In the genomic region with DNA sequence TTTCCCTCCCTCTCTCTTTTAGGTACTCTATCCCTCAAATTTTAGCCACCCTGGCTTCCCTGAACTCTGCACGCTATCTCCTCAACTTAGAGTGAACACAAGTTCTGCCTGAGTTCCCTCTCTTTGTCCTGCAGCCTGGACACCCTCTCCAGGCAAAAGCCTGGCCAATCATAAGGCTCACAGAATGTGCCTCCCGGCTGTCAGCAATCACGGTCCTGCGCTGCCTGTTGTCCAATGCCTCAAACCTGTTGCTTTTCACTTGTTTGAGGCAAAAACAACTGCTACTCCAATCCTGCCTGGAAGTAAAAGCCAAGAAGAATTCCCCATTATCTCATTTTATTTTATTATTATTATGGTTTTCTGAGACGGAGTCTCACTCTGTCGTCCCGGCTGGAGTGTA, we compare ENCODE assay signal across 1 cellular context.
TF ChIP-seq lines count a peak whose summit lies in the region.

No MANE protein-coding gene starts in this region.

TF ChIP-seq in WTC11, 78 proteins besides CTCF, POLR2A, EP300 and RAD21 (continued from another document):
- TF ChIP-seq, protein P1, sequence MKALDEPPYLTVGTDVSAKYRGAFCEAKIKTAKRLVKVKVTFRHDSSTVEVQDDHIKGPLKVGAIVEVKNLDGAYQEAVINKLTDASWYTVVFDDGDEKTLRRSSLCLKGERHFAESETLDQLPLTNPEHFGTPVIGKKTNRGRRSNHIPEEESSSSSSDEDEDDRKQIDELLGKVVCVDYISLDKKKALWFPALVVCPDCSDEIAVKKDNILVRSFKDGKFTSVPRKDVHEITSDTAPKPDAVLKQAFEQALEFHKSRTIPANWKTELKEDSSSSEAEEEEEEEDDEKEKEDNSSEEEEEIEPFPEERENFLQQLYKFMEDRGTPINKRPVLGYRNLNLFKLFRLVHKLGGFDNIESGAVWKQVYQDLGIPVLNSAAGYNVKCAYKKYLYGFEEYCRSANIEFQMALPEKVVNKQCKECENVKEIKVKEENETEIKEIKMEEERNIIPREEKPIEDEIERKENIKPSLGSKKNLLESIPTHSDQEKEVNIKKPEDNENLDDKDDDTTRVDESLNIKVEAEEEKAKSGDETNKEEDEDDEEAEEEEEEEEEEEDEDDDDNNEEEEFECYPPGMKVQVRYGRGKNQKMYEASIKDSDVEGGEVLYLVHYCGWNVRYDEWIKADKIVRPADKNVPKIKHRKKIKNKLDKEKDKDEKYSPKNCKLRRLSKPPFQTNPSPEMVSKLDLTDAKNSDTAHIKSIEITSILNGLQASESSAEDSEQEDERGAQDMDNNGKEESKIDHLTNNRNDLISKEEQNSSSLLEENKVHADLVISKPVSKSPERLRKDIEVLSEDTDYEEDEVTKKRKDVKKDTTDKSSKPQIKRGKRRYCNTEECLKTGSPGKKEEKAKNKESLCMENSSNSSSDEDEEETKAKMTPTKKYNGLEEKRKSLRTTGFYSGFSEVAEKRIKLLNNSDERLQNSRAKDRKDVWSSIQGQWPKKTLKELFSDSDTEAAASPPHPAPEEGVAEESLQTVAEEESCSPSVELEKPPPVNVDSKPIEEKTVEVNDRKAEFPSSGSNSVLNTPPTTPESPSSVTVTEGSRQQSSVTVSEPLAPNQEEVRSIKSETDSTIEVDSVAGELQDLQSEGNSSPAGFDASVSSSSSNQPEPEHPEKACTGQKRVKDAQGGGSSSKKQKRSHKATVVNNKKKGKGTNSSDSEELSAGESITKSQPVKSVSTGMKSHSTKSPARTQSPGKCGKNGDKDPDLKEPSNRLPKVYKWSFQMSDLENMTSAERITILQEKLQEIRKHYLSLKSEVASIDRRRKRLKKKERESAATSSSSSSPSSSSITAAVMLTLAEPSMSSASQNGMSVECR (CRISPR knock-in tag; IDR thresholded peaks at IDR 0.05; ENCODE audit: borderline replicate concordance), result no peak
- no peak for TF ChIP-seq ZNF232 (CRISPR knock-in tag; IDR thresholded peaks at IDR 0.05)
- TF ChIP-seq NFATC4 (CRISPR knock-in tag; IDR thresholded peaks at IDR 0.05), result no peak
- TF ChIP-seq JUN (CRISPR knock-in tag; IDR thresholded peaks at IDR 0.05), result no peak
- TF ChIP-seq, protein P2, sequence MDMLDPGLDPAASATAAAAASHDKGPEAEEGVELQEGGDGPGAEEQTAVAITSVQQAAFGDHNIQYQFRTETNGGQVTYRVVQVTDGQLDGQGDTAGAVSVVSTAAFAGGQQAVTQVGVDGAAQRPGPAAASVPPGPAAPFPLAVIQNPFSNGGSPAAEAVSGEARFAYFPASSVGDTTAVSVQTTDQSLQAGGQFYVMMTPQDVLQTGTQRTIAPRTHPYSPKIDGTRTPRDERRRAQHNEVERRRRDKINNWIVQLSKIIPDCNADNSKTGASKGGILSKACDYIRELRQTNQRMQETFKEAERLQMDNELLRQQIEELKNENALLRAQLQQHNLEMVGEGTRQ (CRISPR knock-in tag; IDR thresholded peaks at IDR 0.05), result no peak
- TF ChIP-seq, protein P3, sequence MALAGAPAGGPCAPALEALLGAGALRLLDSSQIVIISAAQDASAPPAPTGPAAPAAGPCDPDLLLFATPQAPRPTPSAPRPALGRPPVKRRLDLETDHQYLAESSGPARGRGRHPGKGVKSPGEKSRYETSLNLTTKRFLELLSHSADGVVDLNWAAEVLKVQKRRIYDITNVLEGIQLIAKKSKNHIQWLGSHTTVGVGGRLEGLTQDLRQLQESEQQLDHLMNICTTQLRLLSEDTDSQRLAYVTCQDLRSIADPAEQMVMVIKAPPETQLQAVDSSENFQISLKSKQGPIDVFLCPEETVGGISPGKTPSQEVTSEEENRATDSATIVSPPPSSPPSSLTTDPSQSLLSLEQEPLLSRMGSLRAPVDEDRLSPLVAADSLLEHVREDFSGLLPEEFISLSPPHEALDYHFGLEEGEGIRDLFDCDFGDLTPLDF (CRISPR knock-in tag; IDR thresholded peaks at IDR 0.05), result no peak
- TF ChIP-seq TP53 (CRISPR knock-in tag; IDR thresholded peaks at IDR 0.05), result no peak
- no peak for TF ChIP-seq GABPB1 (CRISPR knock-in tag; IDR thresholded peaks at IDR 0.05)
- TF ChIP-seq IRF2 (CRISPR knock-in tag; IDR thresholded peaks at IDR 0.05; ENCODE audit: borderline replicate concordance, low read depth), result no peak
- TF ChIP-seq, protein P4, sequence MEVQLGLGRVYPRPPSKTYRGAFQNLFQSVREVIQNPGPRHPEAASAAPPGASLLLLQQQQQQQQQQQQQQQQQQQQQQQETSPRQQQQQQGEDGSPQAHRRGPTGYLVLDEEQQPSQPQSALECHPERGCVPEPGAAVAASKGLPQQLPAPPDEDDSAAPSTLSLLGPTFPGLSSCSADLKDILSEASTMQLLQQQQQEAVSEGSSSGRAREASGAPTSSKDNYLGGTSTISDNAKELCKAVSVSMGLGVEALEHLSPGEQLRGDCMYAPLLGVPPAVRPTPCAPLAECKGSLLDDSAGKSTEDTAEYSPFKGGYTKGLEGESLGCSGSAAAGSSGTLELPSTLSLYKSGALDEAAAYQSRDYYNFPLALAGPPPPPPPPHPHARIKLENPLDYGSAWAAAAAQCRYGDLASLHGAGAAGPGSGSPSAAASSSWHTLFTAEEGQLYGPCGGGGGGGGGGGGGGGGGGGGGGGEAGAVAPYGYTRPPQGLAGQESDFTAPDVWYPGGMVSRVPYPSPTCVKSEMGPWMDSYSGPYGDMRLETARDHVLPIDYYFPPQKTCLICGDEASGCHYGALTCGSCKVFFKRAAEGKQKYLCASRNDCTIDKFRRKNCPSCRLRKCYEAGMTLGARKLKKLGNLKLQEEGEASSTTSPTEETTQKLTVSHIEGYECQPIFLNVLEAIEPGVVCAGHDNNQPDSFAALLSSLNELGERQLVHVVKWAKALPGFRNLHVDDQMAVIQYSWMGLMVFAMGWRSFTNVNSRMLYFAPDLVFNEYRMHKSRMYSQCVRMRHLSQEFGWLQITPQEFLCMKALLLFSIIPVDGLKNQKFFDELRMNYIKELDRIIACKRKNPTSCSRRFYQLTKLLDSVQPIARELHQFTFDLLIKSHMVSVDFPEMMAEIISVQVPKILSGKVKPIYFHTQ (CRISPR knock-in tag; IDR thresholded peaks at IDR 0.05), result no peak
